Comparison of ENCODE assay signal across 8 cellular contexts in genomic region chr14:64465208-64465821, GRCh38. TPM values are rescaled to one million over a fixed set of nuclear protein-coding genes. Genes with fewer than 3 reads are reported as not detected.
DNase-seq lines count a peak whose midpoint lies in the region; ATAC-seq and TF ChIP-seq lines count a peak whose summit lies in the region.

Gene AKAP5, plus strand, starts transcription at chr14:64465499. Its CDS starts 2,896 bp downstream, at chr14:64468395.

- DNase-seq in foreskin keratinocyte: no peak
- peak in 44 of 49 donors; percentile 1 to 84 (median 46) for DNase-seq in substantia nigra (lab: John Stamatoyannopoulos, UW)

- no peaks in the 10 kb centered on the region for H3K79me2 ChIP-seq in ACC112 (ENCODE audit: control insufficient read depth, insufficient read depth, low read length, unreplicated experiment)
- no peaks in the 10 kb centered on the region for H3K79me2 ChIP-seq in OCI-LY1 (ENCODE audit: insufficient read depth, low read length)

- no peaks in the 10 kb centered on the region for H3K9me3 Mint-ChIP-seq in activated T-helper 17 cell treated with anti-CD3 and anti-CD28 coated beads, Interleukin-2, amount 50 U/mL, for 72 hours

- H3K4me1 ChIP-seq in ACC112 (ENCODE audit: control insufficient read depth, insufficient read depth, low read length, unreplicated experiment) (peaks cover 6% of the 10 kb centered on the region), OCI-LY1 (ENCODE audit: insufficient read depth, low read length, severe bottlenecking) (peaks cover 31% of the 10 kb centered on the region), foreskin keratinocyte (no peaks in the 10 kb centered on the region), neutrophil (ENCODE audit: control insufficient read depth in 1 of 2, insufficient read depth in 1 of 2, low read depth in 1 of 2, low read length in 1 of 2) (peaks cover 23 to 29% of the 10 kb centered on the region in 2 experiments)

- H3K36me3 Mint-ChIP-seq in activated T-helper 17 cell treated with anti-CD3 and anti-CD28 coated beads, Interleukin-2, amount 50 U/mL, for 72 hours (ENCODE audit: low read depth): peaks cover 39% of the 10 kb centered on the region

- H3K27me3 Mint-ChIP-seq in activated T-helper 17 cell treated with anti-CD3 and anti-CD28 coated beads, Interleukin-2, amount 50 U/mL, for 72 hours: no peaks in the 10 kb centered on the region

- no peaks in the 10 kb centered on the region for H3K9me2 ChIP-seq in OCI-LY1 (ENCODE audit: low read depth, low read length)

- H3K9me3 ChIP-seq in OCI-LY1 (ENCODE audit: low read length) (no peaks in the 10 kb centered on the region), neutrophil (no peaks in the 10 kb centered on the region)

- peak within 1 kb of the TSS; percentile 60 for H2AFZ ChIP-seq in ACC112 (ENCODE audit: low read length, unreplicated experiment)
- no peak within 1 kb of the TSS for H2AFZ ChIP-seq in OCI-LY1 (ENCODE audit: low read length)

- H4K20me1 ChIP-seq in OCI-LY1 (ENCODE audit: insufficient read depth, low read length): no peaks in the 10 kb centered on the region

- H3K4me2 ChIP-seq in OCI-LY1 (ENCODE audit: low read length): peak within 1 kb of the TSS; percentile 95

- no peaks in the 10 kb centered on the region for H3F3A ChIP-seq in OCI-LY1 (ENCODE audit: insufficient read depth, low read length)

- H3K27ac Mint-ChIP-seq in activated T-helper 17 cell treated with anti-CD3 and anti-CD28 coated beads, Interleukin-2, amount 50 U/mL, for 72 hours: peak within 1 kb of the TSS; percentile 84

- peak within 1 kb of the TSS; percentile 79 for H3K9ac ChIP-seq in OCI-LY1 (ENCODE audit: low read length)

- no peak within 1 kb of the TSS for H3K27ac ChIP-seq in ACC112 (ENCODE audit: low read depth, low read length)
- H3K27ac ChIP-seq in OCI-LY1 (ENCODE audit: low read depth, low read length, poor library complexity, severe bottlenecking): peak within 1 kb of the TSS; percentile 3
- H3K27ac ChIP-seq in foreskin keratinocyte: no peak within 1 kb of the TSS
- no peak within 1 kb of the TSS for H3K27ac ChIP-seq in neutrophil
- H3K27ac ChIP-seq in substantia nigra (ENCODE audit: low read depth, low read length, poor library complexity, severe bottlenecking): peak within 1 kb of the TSS; percentile 22

- H3K4me3 ChIP-seq in ACC112 (ENCODE audit: low read depth, low read length) (peak within 1 kb of the TSS; percentile 79), OCI-LY1 (ENCODE audit: low read depth, low read length, poor library complexity, severe bottlenecking) (peak within 1 kb of the TSS; percentile 70), neutrophil (ENCODE audit: low read depth in 1 of 2, low read length in 1 of 2) (peak within 1 kb of the TSS; percentile 22 to 47)

- peaks cover 28% of the 10 kb centered on the region for H3K4me1 Mint-ChIP-seq in activated T-helper 17 cell treated with anti-CD3 and anti-CD28 coated beads, Interleukin-2, amount 50 U/mL, for 72 hours

- H3K4me3 Mint-ChIP-seq in activated T-helper 17 cell treated with anti-CD3 and anti-CD28 coated beads, Interleukin-2, amount 50 U/mL, for 72 hours: peak within 1 kb of the TSS; percentile 88

- H3K27me3 ChIP-seq in ACC112 (ENCODE audit: insufficient read depth, low read length): no peaks in the 10 kb centered on the region
- H3K27me3 ChIP-seq in OCI-LY1 (ENCODE audit: insufficient read depth, low read length): no peaks in the 10 kb centered on the region
- H3K27me3 ChIP-seq in foreskin keratinocyte: peaks cover 8% of the 10 kb centered on the region
- peaks cover 74% of the 10 kb centered on the region for H3K27me3 ChIP-seq in neutrophil

- 0 out of 2 replicates have a peak, but pooled peaks have one; percentile 6 for TF ChIP-seq CTCF in OCI-LY1 (IDR thresholded peaks at IDR 0.05; ENCODE audit: low read length)
- TF ChIP-seq CTCF in foreskin keratinocyte (conservative IDR thresholded peaks at IDR 0.05): no peak
- no peak for TF ChIP-seq CTCF in neutrophil (IDR thresholded peaks at IDR 0.05)

- H3K36me3 ChIP-seq in ACC112 (ENCODE audit: insufficient read depth, low read length): no peaks in the 10 kb centered on the region
- H3K36me3 ChIP-seq in OCI-LY1 (ENCODE audit: insufficient read depth, low read length): peaks cover 12% of the 10 kb centered on the region; the same call in 1 of the 2 replicates
- no peaks in the 10 kb centered on the region for H3K36me3 ChIP-seq in neutrophil

- ATAC-seq in GM18868 (IDR thresholded peaks at IDR 0.05; ENCODE audit: unreplicated experiment): peak; percentile 68
- peak; percentile 72 for ATAC-seq in HG03280 (IDR thresholded peaks at IDR 0.05; ENCODE audit: unreplicated experiment)
- ATAC-seq in activated T-helper 17 cell treated with anti-CD3 and anti-CD28 coated beads, Interleukin-2, amount 50 U/mL, for 72 hours (replicated peaks): peak; percentile 79
- peak; percentile 78 for ATAC-seq in foreskin keratinocyte

RNA-seq across cellular contexts. Expression of gene AKAP5, which starts in this region (rescaled TPM):
- total RNA-seq in activated T-helper 17 cell treated with anti-CD3 and anti-CD28 coated beads, Interleukin-2, amount 50 U/mL, for 72 hours: 1 to 10 TPM in 1 of 2 donors, under 1 TPM in 1; 0.82 to 1.0 TPM
- total RNA-seq in foreskin keratinocyte: 0.10 and 0.11 TPM in 2 replicates
- polyA plus RNA-seq in foreskin keratinocyte: 0.01 and 0.02 TPM in 2 replicates

Comparison
In these comparisons a context has a peak if more than half of its experiments do, and no peak if none do; other contexts are left out.
1. Peak in ATAC-seq in foreskin keratinocyte; RNA of the gene not detected or under 1 TPM.
2. H3K27ac ChIP-seq: peak in OCI-LY1 (single experiment) and substantia nigra (single experiment); none in ACC112 (single experiment), foreskin keratinocyte (single experiment) and neutrophil (single experiment).
3. DNase-seq: peak in substantia nigra (44 of 49); none in foreskin keratinocyte (0 of 2).
4. Peak in every context shown above with its lines, with median percentiles within 50 percentile points of each other: H3K4me3 ChIP-seq and ATAC-seq.